In the genomic region with DNA sequence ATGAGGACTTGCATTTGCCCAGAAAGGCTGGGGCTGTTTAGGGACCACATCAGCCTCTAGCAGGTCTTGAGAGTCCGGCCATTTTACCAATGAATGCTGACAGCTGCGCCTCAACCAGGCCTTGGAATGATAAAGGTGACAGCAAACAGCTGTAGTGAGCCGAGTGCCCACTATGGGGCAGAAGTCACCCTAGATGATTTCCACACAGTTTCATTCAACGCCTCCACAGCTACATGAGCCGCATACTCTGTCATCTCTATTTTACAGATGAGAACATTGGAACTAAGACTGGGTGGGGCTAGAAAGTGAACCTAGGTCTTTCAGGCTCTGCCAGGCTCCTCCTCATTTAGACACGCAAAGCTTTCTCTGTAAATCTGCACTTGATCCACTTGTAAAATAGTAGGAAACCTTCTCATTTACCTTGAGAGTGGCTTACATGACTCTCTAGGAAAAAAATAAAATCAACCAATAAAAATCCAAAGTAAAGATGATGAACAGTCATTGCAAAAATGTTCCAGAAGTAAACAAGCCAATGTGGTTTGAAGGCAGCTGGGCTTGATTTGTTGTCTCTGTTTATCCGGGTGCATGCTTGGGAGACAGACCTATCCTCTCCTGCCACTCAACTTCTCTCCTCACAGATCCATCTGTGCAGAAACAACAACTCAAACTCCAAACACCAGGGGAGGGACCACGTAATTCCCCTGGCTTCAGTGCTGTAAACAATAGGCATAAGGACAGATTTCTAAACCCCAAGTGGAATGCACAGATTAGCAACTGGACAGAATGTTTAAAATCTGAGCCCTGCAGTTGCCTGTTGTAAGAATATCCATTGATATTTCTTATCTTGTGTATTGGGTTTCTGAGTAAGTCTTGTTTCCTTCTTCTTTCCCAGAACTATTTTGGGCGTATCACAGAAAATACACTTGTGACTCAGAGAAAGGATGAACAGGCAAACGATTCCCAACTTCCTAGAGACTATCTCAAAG, we compare ENCODE assay signal across 8 cellular contexts. TPM values are rescaled to one million over a fixed set of nuclear protein-coding genes. Genes with fewer than 3 reads are reported as not detected.
DNase-seq lines count a peak whose midpoint lies in the region; ATAC-seq, FAIRE-seq and TF ChIP-seq lines count a peak whose summit lies in the region.

No MANE protein-coding gene starts in this region.

- CTCF ChIA-PET in GM12878 (lab: Yijun Ruan, JAX): interaction anchor here (0.6 to 2.7 kb wide), 13 partner anchors 19 to 354 kb away, joined by 3 to 19 read pairs (median 4); no protein-coding TSS in a partner anchor

- H3K9ac ChIP-seq in GM12878 (ENCODE audit: control insufficient read depth, insufficient read depth, low read length): no peak overlapping the region

- no peak overlapping the region for H3K4me2 ChIP-seq in GM12878 (ENCODE audit: control insufficient read depth, insufficient read depth)

- in situ Hi-C loops in GM12878 (cut with MboI): no loop called here

- 48% methylated on average over 10 of the region's 10 CpGs for WGBS in GM12878 (ENCODE audit: insufficient coverage, insufficient replicate concordance, low lambda C conversion rate, missing lambda C conversion rate)
- WGBS in spleen, 5 donors: 45 to 72% (median 61%) methylated on average over 10 of the region's 10 CpGs

- no peaks in the 10 kb centered on the region for H4K20me1 ChIP-seq in GM12878 (ENCODE audit: control insufficient read depth, insufficient read depth)

- BruUV-seq in GM12878 (replicated peaks; lab: Mats Ljungman, UMichigan): no TSS peak

- SMC1A ChIA-PET in GM12878 (lab: Charles Lee; ENCODE audit: uncharacterized antibody, unreplicated experiment): interaction anchor here (0.9 to 2.1 kb wide), 14 partner anchors 10 to 354 kb away, joined by 3 to 11 read pairs (median 4); no protein-coding TSS in a partner anchor

- RAD21 ChIA-PET in GM12878 (lab: Charles Lee; ENCODE audit: unreplicated experiment): interaction anchor here (0.8 to 2.0 kb wide), 13 partner anchors 62 to 326 kb away, joined by 3 to 14 read pairs (median 4); no protein-coding TSS in a partner anchor

- H3K4me3 ChIP-seq in SJSA1: no peak overlapping the region
- H3K4me3 ChIP-seq in GM12878: no peak overlapping the region
- no peak overlapping the region for H3K4me3 ChIP-seq in spleen

- H3K36me3 ChIP-seq in SJSA1 (peaks cover 58% of the 10 kb centered on the region), GM12878 (ENCODE audit: control insufficient read depth in 2 of 2, insufficient read depth in 2 of 2, low read length in 1 of 2) (peaks cover 22 to 39% of the 10 kb centered on the region in 2 experiments), spleen (peaks cover 0 to 66% (median 14%) of the 10 kb centered on the region in 6 donors)

- H3K27me3 ChIP-seq in SJSA1 (replicated peaks) (no peaks in the 10 kb centered on the region), GM12878 (replicated peaks in 1 of 2; ENCODE audit: control insufficient read depth in 2 of 2, insufficient read depth in 2 of 2, low read length in 1 of 2) (no peaks in the 10 kb centered on the region), spleen (replicated peaks in 1 of 7) (no peaks in the 10 kb centered on the region)

- POLR2A ChIA-PET in GM12878 (lab: Charles Lee): no interaction called here

- peak; percentile 28 to 36 (median 31); a peak in 3 of 6 replicates for TF ChIP-seq CTCF in GM12878 (IDR thresholded peaks at IDR 0.05 in 2 of 3, conservative IDR thresholded peaks at IDR 0.05 in 1 of 3; ENCODE audit: control insufficient read depth in 2 of 3, extremely low read depth in 1 of 3, insufficient read depth in 1 of 3, low read depth in 3 of 3, low read length in 3 of 3)
- peak; percentile 17 to 74 (median 52) for TF ChIP-seq CTCF in spleen (IDR thresholded peaks at IDR 0.05 in 8 of 11, conservative IDR thresholded peaks at IDR 0.05 in 3 of 11)

- intact Hi-C loops in Right ventricle myocardium inferior (cut with DNase I) (loop anchor here (5.0 kb wide), 1 partner anchor 317 kb away; no protein-coding TSS in a partner anchor), cardiac septum (cut with DNase I) (loop anchor here (2.0 to 5.0 kb wide), 2 partner anchors 197 to 318 kb away; a partner anchor contains a TSS), GM12878 (cut with micrococcal nuclease; ENCODE audit: unreplicated experiment) (no loop called here), spleen (cut with DNase I; ENCODE audit: low total_unique reads) (loop anchor here (5.0 to 10.0 kb wide), 2 partner anchors 197 to 320 kb away; a partner anchor contains a TSS)

- H3K27ac ChIP-seq in SJSA1 (peak overlapping the region; percentile 83), GM12878 (ENCODE audit: control insufficient read depth, insufficient read depth) (no peak overlapping the region), spleen (peak overlapping the region in 7 of 8 donors; percentile 9 to 63 (median 46))

- H2AFZ ChIP-seq in GM12878 (ENCODE audit: control insufficient read depth, low read depth, low read length): no peak overlapping the region

- H3K9me3 ChIP-seq in SJSA1 (replicated peaks) (no peaks in the 10 kb centered on the region), GM12878 (replicated peaks; ENCODE audit: control insufficient read depth, insufficient read depth, low read length) (no peaks in the 10 kb centered on the region), spleen (peaks cover 0 to 6% (median 0%) of the 10 kb centered on the region in 8 donors)

- TF ChIP-seq POLR2A in GM12878 (IDR thresholded peaks at IDR 0.05; ENCODE audit: low read depth, low read length) (no peak), spleen (IDR thresholded peaks at IDR 0.05) (no peak)

- no peak for FAIRE-seq in GM12878 (lab: Jason Lieb, UNC)

- ATAC-seq in Right ventricle myocardium inferior: peak; percentile 85
- ATAC-seq in GM12878: peak; percentile 78
- ATAC-seq in GM19395 (IDR thresholded peaks at IDR 0.05; ENCODE audit: unreplicated experiment): no peak

- DNase-seq in Right ventricle myocardium inferior (ENCODE audit: missing footprints) (no peak), cardiac septum (ENCODE audit: low spot score) (no peak), Kasumi-1 (lab: John Stamatoyannopoulos, UW) (peak; percentile 57 to 58), SJSA1 (ENCODE audit: low read depth in 1 of 2, low spot score in 2 of 2) (peak; percentile 83 to 93), GM12878 (ENCODE audit: low read depth, low spot score) (no peak), iPS-NIHi7 (ENCODE audit: extremely low spot score) (peak; percentile 80), spleen (no peak)

- no peak for TF ChIP-seq EP300 in GM12878 (IDR thresholded peaks at IDR 0.05; ENCODE audit: borderline replicate concordance in 1 of 2, control insufficient read depth in 1 of 2, low read depth in 2 of 2, low read length in 2 of 2)

- TF ChIP-seq RAD21 in GM12878 (IDR thresholded peaks at IDR 0.05; ENCODE audit: insufficient read depth, low read depth, low read length): 0 out of 2 replicates have a peak, but pooled peaks have one; percentile 12

- H3K4me1 ChIP-seq in SJSA1 (replicated peaks): peaks cover 45% of the 10 kb centered on the region
- H3K4me1 ChIP-seq in GM12878 (ENCODE audit: control insufficient read depth, insufficient read depth, low read length): no peaks in the 10 kb centered on the region; the same call in 1 of the 2 replicates
- H3K4me1 ChIP-seq in spleen: peaks cover under 1 to 51% (median 9%) of the 10 kb centered on the region in 6 donors

- no peaks in the 10 kb centered on the region for H3K79me2 ChIP-seq in GM12878 (ENCODE audit: control insufficient read depth, insufficient read depth, low read length)

TF ChIP-seq in GM12878, 131 proteins besides CTCF, POLR2A, EP300 and RAD21 (continues in another document):
- TF ChIP-seq, protein P1, sequence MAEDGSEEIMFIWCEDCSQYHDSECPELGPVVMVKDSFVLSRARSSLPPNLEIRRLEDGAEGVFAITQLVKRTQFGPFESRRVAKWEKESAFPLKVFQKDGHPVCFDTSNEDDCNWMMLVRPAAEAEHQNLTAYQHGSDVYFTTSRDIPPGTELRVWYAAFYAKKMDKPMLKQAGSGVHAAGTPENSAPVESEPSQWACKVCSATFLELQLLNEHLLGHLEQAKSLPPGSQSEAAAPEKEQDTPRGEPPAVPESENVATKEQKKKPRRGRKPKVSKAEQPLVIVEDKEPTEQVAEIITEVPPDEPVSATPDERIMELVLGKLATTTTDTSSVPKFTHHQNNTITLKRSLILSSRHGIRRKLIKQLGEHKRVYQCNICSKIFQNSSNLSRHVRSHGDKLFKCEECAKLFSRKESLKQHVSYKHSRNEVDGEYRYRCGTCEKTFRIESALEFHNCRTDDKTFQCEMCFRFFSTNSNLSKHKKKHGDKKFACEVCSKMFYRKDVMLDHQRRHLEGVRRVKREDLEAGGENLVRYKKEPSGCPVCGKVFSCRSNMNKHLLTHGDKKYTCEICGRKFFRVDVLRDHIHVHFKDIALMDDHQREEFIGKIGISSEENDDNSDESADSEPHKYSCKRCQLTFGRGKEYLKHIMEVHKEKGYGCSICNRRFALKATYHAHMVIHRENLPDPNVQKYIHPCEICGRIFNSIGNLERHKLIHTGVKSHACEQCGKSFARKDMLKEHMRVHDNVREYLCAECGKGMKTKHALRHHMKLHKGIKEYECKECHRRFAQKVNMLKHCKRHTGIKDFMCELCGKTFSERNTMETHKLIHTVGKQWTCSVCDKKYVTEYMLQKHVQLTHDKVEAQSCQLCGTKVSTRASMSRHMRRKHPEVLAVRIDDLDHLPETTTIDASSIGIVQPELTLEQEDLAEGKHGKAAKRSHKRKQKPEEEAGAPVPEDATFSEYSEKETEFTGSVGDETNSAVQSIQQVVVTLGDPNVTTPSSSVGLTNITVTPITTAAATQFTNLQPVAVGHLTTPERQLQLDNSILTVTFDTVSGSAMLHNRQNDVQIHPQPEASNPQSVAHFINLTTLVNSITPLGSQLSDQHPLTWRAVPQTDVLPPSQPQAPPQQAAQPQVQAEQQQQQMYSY (CRISPR knock-in tag; IDR thresholded peaks at IDR 0.05): no peak

RNA-seq across cellular contexts. Expression of a gene that starts 31.5 kb away (rescaled TPM):
- total RNA-seq in Right ventricle myocardium inferior (not detected), cardiac septum (not detected), GM12878 (2014; rRNA removed) (not detected in 2 replicates), GM12878 (2014; rRNA removed; fragmentation: Illumina TruSeq; extraction: Trizol) (not detected in 2 replicates), GM12878 (2021) (not detected in 2 replicates), spleen (not detected)
- total RNA-seq in SJSA1 (2014; rRNA removed; shearing (Covaris generic)): not detected in 2 replicates
- total RNA-seq in GM12878 (2013; cell fraction: nucleolus; rRNA removed): not detected in 2 replicates
- polyA plus RNA-seq in GM12878 (2011; ENCODE audit: low read depth): 0.20 TPM
- polyA plus RNA-seq in GM12878 (2011; rRNA removed) (not detected in 2 replicates), GM12878 (2014; fragmentation: Illumina TruSeq; extraction: Trizol) (not detected in 2 replicates), GM12878 (2014; fragmentation: Nextera tagmentation; extraction: Ambion mirVana) (not detected), GM12878 (2014; rRNA removed) (not detected in 2 replicates), GM12878 (2016; fragmentation: Nextera tagmentation; extraction: Ambion mirVana) (under 1 TPM; 0.33 to 0.66 TPM), spleen (under 1 TPM in 1 of 3 donors, not detected in 2; 0.06 TPM)
- not detected in 2 replicates for polyA plus RNA-seq in GM12878 (2011; cell fraction: cytosol; rRNA removed)
- not detected in 2 replicates for polyA plus RNA-seq in GM12878 (2011; cell fraction: nucleus; rRNA removed)
- 0.63 and 0.64 TPM in 2 replicates for polyA plus RNA-seq in GM12878 (2012)
- polyA minus RNA-seq in GM12878 (2011; rRNA and poly(A)+ RNA removed): not detected in 2 replicates
- not detected in 2 replicates for polyA minus RNA-seq in GM12878 (2011; cell fraction: cytosol; rRNA and poly(A)+ RNA removed)
- not detected in 2 replicates for polyA minus RNA-seq in GM12878 (2011; cell fraction: nucleus; rRNA and poly(A)+ RNA removed)

Comparison
In these comparisons a context has a peak if more than half of its experiments do, and no peak if none do; other contexts are left out.
1. DNase-seq: peak in Kasumi-1 (2 of 2), SJSA1 (2 of 2) and iPS-NIHi7 (single experiment); none in Right ventricle myocardium inferior (single experiment), cardiac septum (single experiment), GM12878 (single experiment) and spleen (single experiment).